ENCODE assay signal across 24 cellular contexts in the genomic region with DNA sequence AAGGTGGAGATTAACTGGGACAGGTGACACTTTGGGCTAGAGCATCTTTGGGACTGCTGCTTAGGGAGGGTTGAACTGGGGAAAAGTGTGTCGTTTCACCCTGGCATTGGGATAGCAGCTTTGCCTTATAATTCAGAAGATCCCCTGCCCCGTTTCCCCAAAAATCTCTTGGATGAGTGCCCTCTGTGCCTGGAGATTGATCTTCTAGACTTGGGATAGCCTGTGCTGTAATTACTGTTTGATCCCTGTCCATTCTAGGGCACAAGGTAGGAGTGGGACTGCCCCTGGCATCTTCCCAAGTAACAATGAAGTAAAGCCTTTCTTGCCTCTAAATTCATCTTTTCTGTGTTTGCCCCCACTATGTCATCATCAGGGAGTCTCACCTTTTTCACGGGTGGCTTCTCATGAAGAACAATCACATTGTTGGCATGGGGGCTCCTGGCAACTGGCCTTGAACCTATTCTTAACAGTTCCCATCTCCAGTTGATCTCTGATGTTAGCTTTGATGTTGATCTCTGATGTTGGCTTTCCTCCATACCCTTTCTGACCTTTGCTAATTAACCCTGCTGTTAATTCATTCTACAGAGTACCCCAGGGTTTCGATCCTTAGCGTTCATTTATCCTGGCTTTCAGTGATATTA.
"Had no signal": no experiment of that assay in that cellular context is flagged by ENCODE, and none has a peak within 500 bp of the region (broad histone marks: within the 10 kb centered on the region; RNA-seq: fewer than 3 reads in every experiment).

No MANE protein-coding gene starts in this region.

- H3K36me3 Mint-ChIP-seq: natural killer cell had no signal

- H3K4me1 Mint-ChIP-seq: activated B cell treated with CpG ODN at 0.5 μM for 24 hours, natural killer cell had no signal

- H3K27ac Mint-ChIP-seq: stimulated activated naive B cell treated with anti-CD40 and anti-IgM and Interleukin-4, amounts not matched to agents 10 μg/mL and 1 μg/mL and 100 μg/mL, for 72 hours had no signal

- DNase-seq: activated B cell treated with CpG ODN at 0.5 μM for 24 hours; activated CD4-positive, alpha-beta T cell treated with anti-CD3 and anti-CD28 coated beads for 4 hours; activated effector memory CD4-positive, alpha-beta T cell treated with anti-CD3 and anti-CD28 coated beads, Interleukin-2, amount 50 U/mL, for 16 hours; activated T-cell treated with anti-CD3 and anti-CD28 coated beads, Interleukin-2, amount 50 U/mL, for 1 hour; aorta; brain microvascular endothelial cell; central memory CD4-positive, alpha-beta T cell; dorsolateral prefrontal cortex; foreskin melanocyte; glutamatergic neuron; hypothalamus; natural killer cell; pancreas; stimulated activated CD4-positive, alpha-beta T cell treated with anti-CD3 and anti-CD28 coated beads, Interleukin-4, amount 100 ng/mL, for 24 hours; stimulated activated naive B cell treated with anti-CD40 and anti-IgM and Interleukin-4, amounts not matched to agents 10 μg/mL and 1 μg/mL and 100 μg/mL, for 72 hours; upper lobe of left lung had no signal

- H3K4me3 Mint-ChIP-seq: activated B cell treated with CpG ODN at 0.5 μM for 24 hours, natural killer cell had no signal

- H3K4me1 ChIP-seq: upper lobe of left lung had no signal

- H3K27me3 Mint-ChIP-seq: activated B cell treated with CpG ODN at 0.5 μM for 24 hours; stimulated activated naive B cell treated with anti-CD40 and anti-IgM and Interleukin-4, amounts not matched to agents 10 μg/mL and 1 μg/mL and 100 μg/mL, for 72 hours had no signal

- ATAC-seq: left lobe of liver; natural killer cell; pancreas; sciatic nerve; stimulated activated naive B cell treated with anti-CD40 and anti-IgM and Interleukin-4, amounts not matched to agents 10 μg/mL and 1 μg/mL and 100 μg/mL, for 72 hours had no signal

- H3K27ac ChIP-seq: brain microvascular endothelial cell, dorsolateral prefrontal cortex, epithelial cell of prostate, pancreas, SK-N-MC, thoracic aorta, upper lobe of left lung had no signal

- H3K9me3 ChIP-seq: pancreas, thoracic aorta, upper lobe of left lung had no signal

- FAIRE-seq: colon, pancreas had no signal

- H3K9me3 Mint-ChIP-seq: activated B cell treated with CpG ODN at 0.5 μM for 24 hours; natural killer cell; stimulated activated naive B cell treated with anti-CD40 and anti-IgM and Interleukin-4, amounts not matched to agents 10 μg/mL and 1 μg/mL and 100 μg/mL, for 72 hours had no signal

- H3K4me2 ChIP-seq: smooth muscle cell had no signal

- H3K27me3 ChIP-seq: brain microvascular endothelial cell, dorsolateral prefrontal cortex, pancreas, upper lobe of left lung had no signal

- H3K4me3 ChIP-seq: dorsolateral prefrontal cortex, lung, pancreas, SK-N-MC, smooth muscle cell, thoracic aorta, upper lobe of left lung had no signal
